1 cellular context compared by ENCODE assay signal in the genomic region with DNA sequence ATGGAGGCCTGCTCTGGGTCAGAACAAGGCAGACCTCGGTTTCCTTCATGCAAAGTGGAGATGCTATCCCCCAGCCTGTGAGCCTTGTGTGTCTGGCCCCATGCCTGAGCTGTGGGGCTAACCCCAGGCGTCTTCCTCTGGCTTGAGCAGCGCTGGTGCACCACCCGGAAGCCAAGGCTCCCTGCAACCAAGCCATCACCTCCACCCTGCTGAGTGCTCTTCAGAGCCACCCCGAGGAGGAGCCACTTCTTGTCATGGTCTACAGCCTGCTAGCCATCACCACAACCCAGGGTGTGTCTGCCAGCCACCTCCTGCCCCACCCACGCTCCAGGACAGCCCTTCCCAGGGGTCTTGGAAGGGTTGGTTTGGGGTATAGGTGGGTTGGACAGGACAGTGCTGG.
TF ChIP-seq lines count a peak whose summit lies in the region.

No MANE protein-coding gene starts in this region.

TF ChIP-seq in K562, 482 proteins besides CTCF, POLR2A, EP300 and RAD21:
- TF ChIP-seq HNRNPH1 (optimal IDR thresholded peaks at IDR 0.05; ENCODE audit: low read depth, low read length) (no peak), ZNF124 (CRISPR knock-in tag; IDR thresholded peaks at IDR 0.05) (no peak), POLR2G (IDR thresholded peaks at IDR 0.05; ENCODE audit: low read depth, low read length) (peak; percentile 55), ZNF143 (CRISPR knock-in tag; IDR thresholded peaks at IDR 0.05) (no peak)
